In genomic region chr13:49367640-49368431, GRCh38 we compare ENCODE assay signal across 16 cellular contexts.
DNase-seq lines count a peak whose midpoint lies in the region; ATAC-seq and TF ChIP-seq lines count a peak whose summit lies in the region.
"Had no signal": no experiment of that assay in that cellular context is flagged by ENCODE, and none has a peak within 500 bp of the region (broad histone marks: within the 10 kb centered on the region; RNA-seq: fewer than 3 reads in every experiment).

No MANE protein-coding gene starts in this region.

- peaks cover 2% of the 10 kb centered on the region for H3K36me3 Mint-ChIP-seq in activated CD4-positive, alpha-beta T cell treated with anti-CD3 and anti-CD28 coated beads, Interleukin-2, amount 10 ng/mL, durations not matched to agents 7 days and 5 days (ENCODE audit: low read depth)

- H3K27me3 ChIP-seq in iPS-18a (ENCODE audit: control insufficient read depth, insufficient read depth, low read length): no peaks in the 10 kb centered on the region
- H3K27me3 ChIP-seq in stomach: no peaks in the 10 kb centered on the region
- H3K27me3 ChIP-seq: MG63 had no signal

- POLR2A ChIA-PET in HEK293 (lab: Yijun Ruan, JAX): no interaction called here
- POLR2A ChIA-PET in activated CD4-positive, alpha-beta T cell treated with anti-CD3 and anti-CD28 coated beads, Interleukin-2, amount 10 ng/mL, durations not matched to agents 7 days and 5 days (lab: Charles Lee): no interaction called here

- no peak overlapping the region for H3K4me3 Mint-ChIP-seq in activated CD4-positive, alpha-beta T cell treated with anti-CD3 and anti-CD28 coated beads, Interleukin-2, amount 10 ng/mL, durations not matched to agents 7 days and 5 days
- H3K4me3 Mint-ChIP-seq: CD8-positive, alpha-beta T cell; dendritic cell treated with granulocyte-macrophage colony-stimulating factor and Interleukin-4, amounts not matched to agents 40 ng/mL and 50 ng/mL, for 4 days had no signal

- intact Hi-C loops in stomach (cut with DNase I; ENCODE audit: low total_unique reads): no loop called here

- no peaks in the 10 kb centered on the region for H3K36me3 ChIP-seq in HEK293 (ENCODE audit: control insufficient read depth in 2 of 2, insufficient read depth in 1 of 2, low read length in 2 of 2)
- H3K36me3 ChIP-seq in iPS-18a (ENCODE audit: control insufficient read depth, low read depth, low read length): no peaks in the 10 kb centered on the region
- H3K36me3 ChIP-seq in stomach: no peaks in the 10 kb centered on the region

- peaks cover 9% of the 10 kb centered on the region for H3K4me1 Mint-ChIP-seq in activated CD4-positive, alpha-beta T cell treated with anti-CD3 and anti-CD28 coated beads, Interleukin-2, amount 10 ng/mL, durations not matched to agents 7 days and 5 days

- CTCF ChIA-PET in HEK293 (lab: Yijun Ruan, JAX): interaction anchor here (0.6 to 1.0 kb wide), 2 partner anchors 127 to 241 kb away, joined by 3 read pairs; no protein-coding TSS in a partner anchor
- CTCF ChIA-PET in activated CD4-positive, alpha-beta T cell treated with anti-CD3 and anti-CD28 coated beads, Interleukin-2, amount 10 ng/mL, durations not matched to agents 7 days and 5 days (lab: Charles Lee): interaction anchor here (0.6 to 1.0 kb wide), 3 partner anchors 10 to 36 kb away, joined by 3 to 4 read pairs (median 3); no protein-coding TSS in a partner anchor

- TF ChIP-seq EP300 in stomach (IDR thresholded peaks at IDR 0.05): no peak

- H3K4me1 ChIP-seq in HEK293 (ENCODE audit: control insufficient read depth, insufficient read depth, low read length) (peaks cover 8% of the 10 kb centered on the region; the same call in 1 of the 2 replicates), iPS-18a (ENCODE audit: control insufficient read depth, low read depth, low read length) (peaks cover 19% of the 10 kb centered on the region), stomach (peaks cover 11 to 50% (median 31%) of the 10 kb centered on the region in 4 donors)

- H3K9me3 ChIP-seq in HEK293 (ENCODE audit: control insufficient read depth, insufficient read depth, low read depth, low read length) (no peaks in the 10 kb centered on the region), iPS-18a (ENCODE audit: control insufficient read depth, low read depth, low read length) (no peaks in the 10 kb centered on the region), stomach (peaks cover 0 to 11% (median 5%) of the 10 kb centered on the region in 4 donors)

- H3K4me3 ChIP-seq in HEK293 (ENCODE audit: low read depth, low read length) (no peak overlapping the region), astrocyte of the cerebellum (ENCODE audit: low read depth, low read length) (no peak overlapping the region), iPS-18a (ENCODE audit: low read length) (peak overlapping the region; percentile 37), stomach (peak overlapping the region in 1 of 4 donors; percentile 2)
- H3K4me3 ChIP-seq: MG63, SK-N-MC had no signal

- H3K27ac ChIP-seq in HEK293 (ENCODE audit: extremely low read depth, low read depth, low read length): no peak overlapping the region
- H3K27ac ChIP-seq in iPS-18a (ENCODE audit: low read length): no peak overlapping the region
- peak overlapping the region in 4 of 5 donors; percentile 6 to 53 (median 20) for H3K27ac ChIP-seq in stomach
- H3K27ac ChIP-seq: SK-N-MC, VCaP had no signal

- TF ChIP-seq CTCF in HEK293 (tag by site-specific recombination; IDR thresholded peaks at IDR 0.05) (no peak), astrocyte of the cerebellum (IDR thresholded peaks at IDR 0.05; ENCODE audit: low read depth, low read length, missing control alignments) (no peak), stomach (IDR thresholded peaks at IDR 0.05) (no peak)

- H3K27ac Mint-ChIP-seq in activated CD4-positive, alpha-beta T cell treated with anti-CD3 and anti-CD28 coated beads, Interleukin-2, amount 10 ng/mL, durations not matched to agents 7 days and 5 days: no peak overlapping the region
- H3K27ac Mint-ChIP-seq: activated naive CD4-positive, alpha-beta T cell treated with anti-CD3 and anti-CD28 coated beads, Interleukin-2, amount 50 U/mL, for 72 hours; CD8-positive, alpha-beta T cell; dendritic cell treated with granulocyte-macrophage colony-stimulating factor and Interleukin-4, amounts not matched to agents 40 ng/mL and 50 ng/mL, for 4 days had no signal

- DNase-seq in astrocyte of the cerebellum (ENCODE audit: low read depth): peak; percentile 42
- DNase-seq in stomach: no peak
- DNase-seq in DMS53 (lab: John Stamatoyannopoulos, UW): no peak
- DNase-seq in activated CD4-positive, alpha-beta T cell treated with anti-CD3 and anti-CD28 coated beads, Interleukin-2, amount 10 ng/mL, durations not matched to agents 7 days and 5 days: no peak
- DNase-seq in activated CD4-positive, alpha-beta T cell treated with anti-CD3 and anti-CD28 coated beads for 48 hours: no peak
- DNase-seq: CD8-positive, alpha-beta T cell; MG63; naive B cell; stimulated activated naive CD4-positive, alpha-beta T cell treated with Interleukin-2 at 50 U/mL for 16 hours had no signal

- H3K9me3 Mint-ChIP-seq in activated CD4-positive, alpha-beta T cell treated with anti-CD3 and anti-CD28 coated beads, Interleukin-2, amount 10 ng/mL, durations not matched to agents 7 days and 5 days: peaks cover 9% of the 10 kb centered on the region

- in situ Hi-C loops in astrocyte of the cerebellum (cut with HindIII; ENCODE audit: low sequenced_read_pairs): no loop called here

- H3K27me3 Mint-ChIP-seq in activated CD4-positive, alpha-beta T cell treated with anti-CD3 and anti-CD28 coated beads, Interleukin-2, amount 10 ng/mL, durations not matched to agents 7 days and 5 days: peaks cover 2% of the 10 kb centered on the region
- H3K27me3 Mint-ChIP-seq: dendritic cell treated with granulocyte-macrophage colony-stimulating factor and Interleukin-4, amounts not matched to agents 40 ng/mL and 50 ng/mL, for 4 days; naive B cell had no signal

- no peak overlapping the region for H3K9ac ChIP-seq in iPS-18a (ENCODE audit: low read length)

- no peak for TF ChIP-seq POLR2A in stomach (IDR thresholded peaks at IDR 0.05)

- WGBS in stomach, 5 donors: 51 to 63% (median 57%) methylated on average over 5 of the region's 5 CpGs

- ATAC-seq in GM18867 (IDR thresholded peaks at IDR 0.05; ENCODE audit: unreplicated experiment): no peak
- ATAC-seq: activated naive CD4-positive, alpha-beta T cell treated with anti-CD3 and anti-CD28 coated beads, Interleukin-2, amount 50 U/mL, for 72 hours; CD8-positive, alpha-beta T cell had no signal

TF ChIP-seq in HEK293, 187 proteins besides CTCF, POLR2A, EP300 and RAD21:
- TF ChIP-seq ZBTB7A (tag by site-specific recombination; IDR thresholded peaks at IDR 0.05; ENCODE audit: low read depth) (no peak), ZNF324 (tag by site-specific recombination; IDR thresholded peaks at IDR 0.05) (no peak), ZNF335 (tag by site-specific recombination; conservative IDR thresholded peaks at IDR 0.05) (no peak), ZBTB17 (tag by site-specific recombination; IDR thresholded peaks at IDR 0.05) (no peak), ZFHX2 (tag by site-specific recombination; conservative IDR thresholded peaks at IDR 0.05) (peak; percentile 96), SP3 (tag by site-specific recombination; IDR thresholded peaks at IDR 0.05) (no peak), EGR2 (tag by site-specific recombination; IDR thresholded peaks at IDR 0.05; ENCODE audit: low read depth) (peak; percentile 92), ZNF48 (tag by site-specific recombination; IDR thresholded peaks at IDR 0.05) (no peak)

Comparison
In these comparisons a context has a peak if more than half of its experiments do, and no peak if none do; other contexts are left out.
1. H3K27ac ChIP-seq: peak in stomach (4 of 5); none in HEK293 (single experiment) and iPS-18a (single experiment).